25 cellular contexts compared by ENCODE assay signal in genomic region chr4:78706302-78706701, GRCh38.
DNase-seq lines count a peak whose midpoint lies in the region; ATAC-seq and TF ChIP-seq lines count a peak whose summit lies in the region.
"Had no signal": no experiment of that assay in that cellular context is flagged by ENCODE, and none has a peak within 500 bp of the region (broad histone marks: within the 10 kb centered on the region; RNA-seq: fewer than 3 reads in every experiment).

No MANE protein-coding gene starts in this region.

- no TSS peak for BruUV-seq in Calu3 (replicated peaks; lab: Mats Ljungman, UMichigan)

- H3K4me1 Mint-ChIP-seq in Calu3 (ENCODE audit: low read depth, unreplicated experiment): peaks cover 22% of the 10 kb centered on the region
- H3K4me1 Mint-ChIP-seq in activated naive CD8-positive, alpha-beta T cell treated with anti-CD3 and anti-CD28 coated beads for 36 hours: peaks cover 3% of the 10 kb centered on the region
- H3K4me1 Mint-ChIP-seq: mesothelial cell of epicardium had no signal

- H3K27ac ChIP-seq in HUES6 (ENCODE audit: low read depth, low read length): peak overlapping the region; percentile 82
- H3K27ac ChIP-seq: coronary artery, gastroesophageal sphincter had no signal

- peaks cover 14% of the 10 kb centered on the region for H3K9me3 ChIP-seq in HUES6 (ENCODE audit: control insufficient read depth, insufficient read depth, low read depth, low read length)
- H3K9me3 ChIP-seq: BE2C had no signal

- H3K4me3 ChIP-seq in HUES6 (ENCODE audit: low read depth, low read length): 0 out of 2 replicates have a peak overlapping the region, but pooled peaks have one; percentile 5
- H3K4me3 ChIP-seq: coronary artery, gastroesophageal sphincter had no signal

- TF ChIP-seq CTCF in Calu3 (IDR thresholded peaks at IDR 0.05; ENCODE audit: unreplicated experiment): no peak

- no peaks in the 10 kb centered on the region for H3K36me3 Mint-ChIP-seq in Calu3 (ENCODE audit: insufficient read depth, unreplicated experiment)
- peaks cover 9% of the 10 kb centered on the region for H3K36me3 Mint-ChIP-seq in activated naive CD8-positive, alpha-beta T cell treated with anti-CD3 and anti-CD28 coated beads for 36 hours

- intact Hi-C loops in Calu3 (cut with micrococcal nuclease; ENCODE audit: unreplicated experiment): no loop called here

- CTCF ChIA-PET in Calu3 (lab: Charles Lee): no interaction called here

- H3K27me3 Mint-ChIP-seq in Calu3 (ENCODE audit: unreplicated experiment): no peaks in the 10 kb centered on the region
- no peaks in the 10 kb centered on the region for H3K27me3 Mint-ChIP-seq in activated naive CD8-positive, alpha-beta T cell treated with anti-CD3 and anti-CD28 coated beads for 36 hours
- H3K27me3 Mint-ChIP-seq: activated T-cell treated with anti-CD3 and anti-CD28 coated beads, Interleukin-2, amount 50 U/mL, for 24 hours; naive thymus-derived CD8-positive, alpha-beta T cell had no signal

- H3K9me3 Mint-ChIP-seq in Calu3 (ENCODE audit: low read depth, unreplicated experiment): peaks cover 2% of the 10 kb centered on the region
- peaks cover 14% of the 10 kb centered on the region for H3K9me3 Mint-ChIP-seq in activated naive CD8-positive, alpha-beta T cell treated with anti-CD3 and anti-CD28 coated beads for 36 hours

- H3K27ac Mint-ChIP-seq in Calu3 (ENCODE audit: unreplicated experiment): no peak overlapping the region
- H3K27ac Mint-ChIP-seq in activated naive CD8-positive, alpha-beta T cell treated with anti-CD3 and anti-CD28 coated beads for 36 hours: no peak overlapping the region
- H3K27ac Mint-ChIP-seq: activated T-cell treated with anti-CD3 and anti-CD28 coated beads, Interleukin-2, amount 50 U/mL, for 24 hours; mesothelial cell of epicardium; naive thymus-derived CD8-positive, alpha-beta T cell had no signal

- no peaks in the 10 kb centered on the region for H3K27me3 ChIP-seq in HUES6 (ENCODE audit: control insufficient read depth, insufficient read depth, low read length)
- H3K27me3 ChIP-seq: BE2C, gastroesophageal sphincter had no signal

- peak; percentile 3 for DNase-seq in Calu3
- peak; percentile 24 for DNase-seq in astrocyte of the hippocampus (ENCODE audit: low read depth, low spot score)
- DNase-seq in iPS-NIHi7 (ENCODE audit: extremely low spot score): peak; percentile 36
- DNase-seq in activated naive CD8-positive, alpha-beta T cell treated with anti-CD3 and anti-CD28 coated beads for 36 hours: no peak
- no peak for DNase-seq in AG08395 (ENCODE audit: low spot score)
- DNase-seq in dermis blood vessel endothelial cell: no peak
- DNase-seq: activated CD4-positive, alpha-beta T cell treated with anti-CD3 and anti-CD28 coated beads for 48 hours; activated naive CD4-positive, alpha-beta T cell treated with Interleukin-2 at 50 U/mL for 16 hours; activated T-cell treated with anti-CD3 and anti-CD28 coated beads, Interleukin-2, amount 50 U/mL, for 24 hours; BE2C; DMS79; KG1; left colon; naive thymus-derived CD8-positive, alpha-beta T cell; NCI-H1436; NCI-H524 treated with DMSO at 0.1 percent for 48 hours; NK-92 treated with Interleukin-12 subunit alpha and Interleukin-12 subunit beta, amount 100 ng/mL, for 24 hours; RPMI8226; small intestine; stimulated activated CD4-positive, alpha-beta T cell treated with anti-CD3 and anti-CD28 coated beads, Interleukin-2, amount 100 ng/mL, for 24 hours had no signal

- ATAC-seq in GM19397 (IDR thresholded peaks at IDR 0.05; ENCODE audit: unreplicated experiment): no peak
- ATAC-seq: gastroesophageal sphincter; left colon; naive thymus-derived CD8-positive, alpha-beta T cell had no signal

- H3K4me1 ChIP-seq in HUES6 (ENCODE audit: control insufficient read depth, insufficient read depth, low read length): peaks cover 35% of the 10 kb centered on the region
- H3K4me1 ChIP-seq: BE2C had no signal

- no peak overlapping the region for H3K4me3 Mint-ChIP-seq in Calu3 (ENCODE audit: low read depth, unreplicated experiment)
- H3K4me3 Mint-ChIP-seq in activated naive CD8-positive, alpha-beta T cell treated with anti-CD3 and anti-CD28 coated beads for 36 hours: no peak overlapping the region
- H3K4me3 Mint-ChIP-seq: activated T-cell treated with anti-CD3 and anti-CD28 coated beads, Interleukin-2, amount 50 U/mL, for 24 hours; mesothelial cell of epicardium; naive thymus-derived CD8-positive, alpha-beta T cell had no signal

- no peak overlapping the region for H3K9ac ChIP-seq in HUES6 (ENCODE audit: low read length)

- H3K36me3 ChIP-seq in HUES6 (ENCODE audit: control insufficient read depth, insufficient read depth, low read length): peaks cover 6% of the 10 kb centered on the region; the same call in 1 of the 2 replicates
- H3K36me3 ChIP-seq: BE2C, gastroesophageal sphincter had no signal

Comparison
In these comparisons a context has a peak if more than half of its experiments do, and no peak if none do; other contexts are left out.
1. DNase-seq: peak in Calu3 (single experiment), astrocyte of the hippocampus (single experiment) and iPS-NIHi7 (single experiment); none in activated naive CD8-positive, alpha-beta T cell treated with anti-CD3 and anti-CD28 coated beads for 36 hours (single experiment), AG08395 (single experiment) and dermis blood vessel endothelial cell (single experiment).